ENCODE assay signal across 9 cellular contexts in genomic region chr1:3219005-3219724, GRCh38.
DNase-seq lines count a peak whose midpoint lies in the region; ATAC-seq, FAIRE-seq and TF ChIP-seq lines count a peak whose summit lies in the region.
"Had no signal": no experiment of that assay in that cellular context is flagged by ENCODE, and none has a peak within 500 bp of the region (broad histone marks: within the 10 kb centered on the region; RNA-seq: fewer than 3 reads in every experiment).

No MANE protein-coding gene starts in this region.

- no peak for FAIRE-seq in pancreas (lab: Jason Lieb, UNC)
- no peak for FAIRE-seq in D721Med (lab: Jason Lieb, UNC)
- FAIRE-seq in H54 (lab: Jason Lieb, UNC), result no peak

- DNase-seq in COLO668 (lab: John Stamatoyannopoulos, UW; ENCODE audit: unreplicated experiment), result peak; percentile 19
- peak; percentile 54 to 89 for DNase-seq in ascending aorta (ENCODE audit: low spot score in 2 of 2)
- peak; percentile 67 to 89 (median 85) for DNase-seq in heart left ventricle
- peak; percentile 80 to 93 (median 88) for DNase-seq in pancreas
- DNase-seq in D721Med (ENCODE audit: insufficient read length, low spot score), result no peak
- no peak for DNase-seq in H54 (ENCODE audit: insufficient read length, low spot score)
- no peak for DNase-seq in NCI-H510A (lab: John Stamatoyannopoulos, UW)
- DNase-seq: activated T-cell treated with anti-CD3 and anti-CD28 coated beads, Interleukin-2, amount 50 U/mL, for 4 hours had no signal

- H3K27ac ChIP-seq in ascending aorta (peak overlapping the region; percentile 73 to 76), heart left ventricle (peak overlapping the region in 6 of 12 donors; percentile 3 to 50 (median 29)), pancreas (peak overlapping the region; percentile 89 to 96 (median 92))

- ATAC-seq in heart left ventricle, result peak; percentile 78 to 90 (median 86)
- ATAC-seq in pancreas, result peak; percentile 55 to 71 (median 63)
- no peak for ATAC-seq in GM18519 (IDR thresholded peaks at IDR 0.05; ENCODE audit: low FRiP score, unreplicated experiment)
- ATAC-seq: activated T-cell treated with anti-CD3 and anti-CD28 coated beads, Interleukin-2, amount 50 U/mL, for 4 hours had no signal

- H3K4me3 ChIP-seq in ascending aorta (peak overlapping the region in 1 of 2 donors; percentile 22), heart left ventricle (peak overlapping the region in 4 of 12 donors; percentile 0 to 26 (median 12)), pancreas (peak overlapping the region in 1 of 4 donors; percentile 23)

- intact Hi-C loops in ascending aorta (cut with DNase I), result loop anchor here (5.0 kb wide), 1 partner anchor 203 kb away; no protein-coding TSS in a partner anchor
- intact Hi-C loops in heart left ventricle (cut with DNase I), result no loop called here
- intact Hi-C loops in pancreas (cut with DNase I), result no loop called here

- TF ChIP-seq CTCF in ascending aorta (IDR thresholded peaks at IDR 0.05) (no peak), heart left ventricle (IDR thresholded peaks at IDR 0.05) (no peak), pancreas (IDR thresholded peaks at IDR 0.05) (no peak), D721Med (IDR thresholded peaks at IDR 0.05; ENCODE audit: insufficient read depth, missing control alignments) (no peak)

- TF ChIP-seq POLR2A in heart left ventricle (IDR thresholded peaks at IDR 0.05) (no peak), H54 (IDR thresholded peaks at IDR 0.05; ENCODE audit: low read depth, low read length) (no peak)

- H3K4me1 ChIP-seq in ascending aorta, result peaks cover 31 to 65% of the 10 kb centered on the region in 2 donors
- peaks cover 0 to 47% (median 15%) of the 10 kb centered on the region in 12 donors for H3K4me1 ChIP-seq in heart left ventricle
- H3K4me1 ChIP-seq in pancreas, result peaks cover 50 to 60% (median 54%) of the 10 kb centered on the region in 3 donors

- H3K36me3 ChIP-seq in ascending aorta, result no peaks in the 10 kb centered on the region
- H3K36me3 ChIP-seq in heart left ventricle, result no peaks in the 10 kb centered on the region
- no peaks in the 10 kb centered on the region for H3K36me3 ChIP-seq in pancreas

- no peaks in the 10 kb centered on the region for H3K9me3 ChIP-seq in ascending aorta
- no peaks in the 10 kb centered on the region for H3K9me3 ChIP-seq in heart left ventricle
- no peaks in the 10 kb centered on the region for H3K9me3 ChIP-seq in pancreas

- WGBS in heart left ventricle, 4 donors, result 38 to 57% (median 39%) methylated on average over 24 to 32 of the region's 32 CpGs
- WGBS in pancreas, 2 donors, result 15 to 19% methylated on average over 32 of the region's 32 CpGs

- H3K27me3 ChIP-seq in ascending aorta (no peaks in the 10 kb centered on the region), heart left ventricle (peaks cover 0 to 5% (median 0%) of the 10 kb centered on the region in 9 donors), pancreas (no peaks in the 10 kb centered on the region)

Comparison
In these comparisons a context has a peak if more than half of its experiments do, and no peak if none do; other contexts are left out.
1. DNase-seq: peak in COLO668 (single experiment), ascending aorta (2 of 2), heart left ventricle (5 of 5) and pancreas (6 of 6); none in D721Med (single experiment), H54 (single experiment) and NCI-H510A (single experiment).